In genomic region chr19:10419646-10420443, GRCh38 we compare ENCODE assay signal across 1 cellular context.
TF ChIP-seq lines count a peak whose summit lies in the region.

No MANE protein-coding gene starts in this region.

TF ChIP-seq in K562, 482 proteins besides CTCF, POLR2A, EP300 and RAD21 (continued from another document and continues in another):
- TF ChIP-seq, protein P1, sequence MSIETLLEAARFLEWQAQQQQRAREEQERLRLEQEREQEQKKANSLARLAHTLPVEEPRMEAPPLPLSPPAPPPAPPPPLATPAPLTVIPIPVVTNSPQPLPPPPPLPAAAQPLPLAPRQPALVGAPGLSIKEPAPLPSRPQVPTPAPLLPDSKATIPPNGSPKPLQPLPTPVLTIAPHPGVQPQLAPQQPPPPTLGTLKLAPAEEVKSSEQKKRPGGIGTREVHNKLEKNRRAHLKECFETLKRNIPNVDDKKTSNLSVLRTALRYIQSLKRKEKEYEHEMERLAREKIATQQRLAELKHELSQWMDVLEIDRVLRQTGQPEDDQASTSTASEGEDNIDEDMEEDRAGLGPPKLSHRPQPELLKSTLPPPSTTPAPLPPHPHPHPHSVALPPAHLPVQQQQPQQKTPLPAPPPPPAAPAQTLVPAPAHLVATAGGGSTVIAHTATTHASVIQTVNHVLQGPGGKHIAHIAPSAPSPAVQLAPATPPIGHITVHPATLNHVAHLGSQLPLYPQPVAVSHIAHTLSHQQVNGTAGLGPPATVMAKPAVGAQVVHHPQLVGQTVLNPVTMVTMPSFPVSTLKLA (conservative IDR thresholded peaks at IDR 0.05): peak; percentile 100
- no peak for TF ChIP-seq HDAC8 (tag; IDR thresholded peaks at IDR 0.05)
- TF ChIP-seq ELF4 (CRISPR knock-in tag; IDR thresholded peaks at IDR 0.05): no peak
- TF ChIP-seq, protein P2, sequence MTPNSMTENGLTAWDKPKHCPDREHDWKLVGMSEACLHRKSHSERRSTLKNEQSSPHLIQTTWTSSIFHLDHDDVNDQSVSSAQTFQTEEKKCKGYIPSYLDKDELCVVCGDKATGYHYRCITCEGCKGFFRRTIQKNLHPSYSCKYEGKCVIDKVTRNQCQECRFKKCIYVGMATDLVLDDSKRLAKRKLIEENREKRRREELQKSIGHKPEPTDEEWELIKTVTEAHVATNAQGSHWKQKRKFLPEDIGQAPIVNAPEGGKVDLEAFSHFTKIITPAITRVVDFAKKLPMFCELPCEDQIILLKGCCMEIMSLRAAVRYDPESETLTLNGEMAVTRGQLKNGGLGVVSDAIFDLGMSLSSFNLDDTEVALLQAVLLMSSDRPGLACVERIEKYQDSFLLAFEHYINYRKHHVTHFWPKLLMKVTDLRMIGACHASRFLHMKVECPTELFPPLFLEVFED (CRISPR knock-in tag; conservative IDR thresholded peaks at IDR 0.05): no peak
- no peak for TF ChIP-seq ILF3 (IDR thresholded peaks at IDR 0.05; ENCODE audit: borderline replicate concordance)
- no peak for TF ChIP-seq COPS2 (conservative IDR thresholded peaks at IDR 0.05)
- no peak for TF ChIP-seq MAFK (IDR thresholded peaks at IDR 0.05; ENCODE audit: low read length)
- no peak for TF ChIP-seq RBM15 (IDR thresholded peaks at IDR 0.05; ENCODE audit: insufficient read depth, low read length)
- no peak for TF ChIP-seq MAFG (tag; conservative IDR thresholded peaks at IDR 0.05)
- 0 out of 2 replicates have a peak, but pooled peaks have one; percentile 36 for TF ChIP-seq HNRNPL (IDR thresholded peaks at IDR 0.05; ENCODE audit: low read depth, low read length)
- no peak for TF ChIP-seq ZNF696 (CRISPR knock-in tag; conservative IDR thresholded peaks at IDR 0.05)
- TF ChIP-seq, protein P3, sequence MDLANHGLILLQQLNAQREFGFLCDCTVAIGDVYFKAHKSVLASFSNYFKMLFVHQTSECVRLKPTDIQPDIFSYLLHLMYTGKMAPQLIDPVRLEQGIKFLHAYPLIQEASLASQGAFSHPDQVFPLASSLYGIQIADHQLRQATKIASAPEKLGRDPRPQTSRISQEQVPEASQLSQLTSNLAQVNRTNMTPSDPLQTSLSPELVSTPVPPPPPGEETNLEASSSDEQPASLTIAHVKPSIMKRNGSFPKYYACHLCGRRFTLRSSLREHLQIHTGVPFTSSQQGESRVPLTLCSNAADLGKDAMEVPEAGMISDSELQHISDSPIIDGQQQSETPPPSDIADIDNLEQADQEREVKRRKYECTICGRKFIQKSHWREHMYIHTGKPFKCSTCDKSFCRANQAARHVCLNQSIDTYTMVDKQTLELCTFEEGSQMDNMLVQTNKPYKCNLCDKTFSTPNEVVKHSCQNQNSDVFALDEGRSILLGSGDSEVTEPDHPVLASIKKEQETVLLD (IDR thresholded peaks at IDR 0.05): peak; percentile 65
- no peak for TF ChIP-seq CBX8 (IDR thresholded peaks at IDR 0.05; ENCODE audit: borderline replicate concordance, extremely low read depth, low read depth, low read length, poor library complexity, severe bottlenecking)
- TF ChIP-seq ZNF146 (CRISPR knock-in tag; IDR thresholded peaks at IDR 0.05; ENCODE audit: unreplicated experiment): no peak
- TF ChIP-seq ZBTB40 (IDR thresholded peaks at IDR 0.05): peak; percentile 61; the same call in 1 of the 2 replicates
- no peak for TF ChIP-seq ZBTB40 (CRISPR knock-in tag; IDR thresholded peaks at IDR 0.05)
- no peak for TF ChIP-seq TRIM25 (IDR thresholded peaks at IDR 0.05; ENCODE audit: borderline replicate concordance)
- TF ChIP-seq FOXK2 (conservative IDR thresholded peaks at IDR 0.05 in 1 of 2, IDR thresholded peaks at IDR 0.05 in 1 of 2; ENCODE audit: low read depth in 2 of 2): peak; percentile 96 to 98
- no peak for TF ChIP-seq ZNF140 (CRISPR knock-in tag; IDR thresholded peaks at IDR 0.05)
- no peak for TF ChIP-seq MEF2A (IDR thresholded peaks at IDR 0.05; ENCODE audit: control insufficient read depth, low read depth, low read length)
- no peak; the same call in 1 of the 2 replicates for TF ChIP-seq ZNF232 (CRISPR knock-in tag; IDR thresholded peaks at IDR 0.05)
- TF ChIP-seq, protein P4, sequence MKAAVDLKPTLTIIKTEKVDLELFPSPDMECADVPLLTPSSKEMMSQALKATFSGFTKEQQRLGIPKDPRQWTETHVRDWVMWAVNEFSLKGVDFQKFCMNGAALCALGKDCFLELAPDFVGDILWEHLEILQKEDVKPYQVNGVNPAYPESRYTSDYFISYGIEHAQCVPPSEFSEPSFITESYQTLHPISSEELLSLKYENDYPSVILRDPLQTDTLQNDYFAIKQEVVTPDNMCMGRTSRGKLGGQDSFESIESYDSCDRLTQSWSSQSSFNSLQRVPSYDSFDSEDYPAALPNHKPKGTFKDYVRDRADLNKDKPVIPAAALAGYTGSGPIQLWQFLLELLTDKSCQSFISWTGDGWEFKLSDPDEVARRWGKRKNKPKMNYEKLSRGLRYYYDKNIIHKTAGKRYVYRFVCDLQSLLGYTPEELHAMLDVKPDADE (conservative IDR thresholded peaks at IDR 0.05; ENCODE audit: control insufficient read depth, low read depth, low read length): peak; percentile 90; the same call in 1 of the 2 replicates
- peak; percentile 40 for TF ChIP-seq SP1 (CRISPR knock-in tag; IDR thresholded peaks at IDR 0.05)
- no peak for TF ChIP-seq GABPB2 (CRISPR knock-in tag; conservative IDR thresholded peaks at IDR 0.05)
- TF ChIP-seq SRSF1 (IDR thresholded peaks at IDR 0.05; ENCODE audit: low read depth, low read length): no peak
- no peak for TF ChIP-seq TCF7L2 (IDR thresholded peaks at IDR 0.05; ENCODE audit: low read depth, low read length)
- TF ChIP-seq USF2 (CRISPR knock-in tag; IDR thresholded peaks at IDR 0.05): peak; percentile 70
- peak; percentile 97 for TF ChIP-seq MYC (IDR thresholded peaks at IDR 0.05; ENCODE audit: low read depth, low read length)
- peak; percentile 91 for TF ChIP-seq MYC (CRISPR knock-in tag; IDR thresholded peaks at IDR 0.05; ENCODE audit: borderline replicate concordance, low read depth)
- TF ChIP-seq ZNF384 (IDR thresholded peaks at IDR 0.05; ENCODE audit: low read depth, low read length): no peak
- peak; percentile 69 for TF ChIP-seq LCOR (CRISPR knock-in tag; IDR thresholded peaks at IDR 0.05)
- TF ChIP-seq, protein P5, sequence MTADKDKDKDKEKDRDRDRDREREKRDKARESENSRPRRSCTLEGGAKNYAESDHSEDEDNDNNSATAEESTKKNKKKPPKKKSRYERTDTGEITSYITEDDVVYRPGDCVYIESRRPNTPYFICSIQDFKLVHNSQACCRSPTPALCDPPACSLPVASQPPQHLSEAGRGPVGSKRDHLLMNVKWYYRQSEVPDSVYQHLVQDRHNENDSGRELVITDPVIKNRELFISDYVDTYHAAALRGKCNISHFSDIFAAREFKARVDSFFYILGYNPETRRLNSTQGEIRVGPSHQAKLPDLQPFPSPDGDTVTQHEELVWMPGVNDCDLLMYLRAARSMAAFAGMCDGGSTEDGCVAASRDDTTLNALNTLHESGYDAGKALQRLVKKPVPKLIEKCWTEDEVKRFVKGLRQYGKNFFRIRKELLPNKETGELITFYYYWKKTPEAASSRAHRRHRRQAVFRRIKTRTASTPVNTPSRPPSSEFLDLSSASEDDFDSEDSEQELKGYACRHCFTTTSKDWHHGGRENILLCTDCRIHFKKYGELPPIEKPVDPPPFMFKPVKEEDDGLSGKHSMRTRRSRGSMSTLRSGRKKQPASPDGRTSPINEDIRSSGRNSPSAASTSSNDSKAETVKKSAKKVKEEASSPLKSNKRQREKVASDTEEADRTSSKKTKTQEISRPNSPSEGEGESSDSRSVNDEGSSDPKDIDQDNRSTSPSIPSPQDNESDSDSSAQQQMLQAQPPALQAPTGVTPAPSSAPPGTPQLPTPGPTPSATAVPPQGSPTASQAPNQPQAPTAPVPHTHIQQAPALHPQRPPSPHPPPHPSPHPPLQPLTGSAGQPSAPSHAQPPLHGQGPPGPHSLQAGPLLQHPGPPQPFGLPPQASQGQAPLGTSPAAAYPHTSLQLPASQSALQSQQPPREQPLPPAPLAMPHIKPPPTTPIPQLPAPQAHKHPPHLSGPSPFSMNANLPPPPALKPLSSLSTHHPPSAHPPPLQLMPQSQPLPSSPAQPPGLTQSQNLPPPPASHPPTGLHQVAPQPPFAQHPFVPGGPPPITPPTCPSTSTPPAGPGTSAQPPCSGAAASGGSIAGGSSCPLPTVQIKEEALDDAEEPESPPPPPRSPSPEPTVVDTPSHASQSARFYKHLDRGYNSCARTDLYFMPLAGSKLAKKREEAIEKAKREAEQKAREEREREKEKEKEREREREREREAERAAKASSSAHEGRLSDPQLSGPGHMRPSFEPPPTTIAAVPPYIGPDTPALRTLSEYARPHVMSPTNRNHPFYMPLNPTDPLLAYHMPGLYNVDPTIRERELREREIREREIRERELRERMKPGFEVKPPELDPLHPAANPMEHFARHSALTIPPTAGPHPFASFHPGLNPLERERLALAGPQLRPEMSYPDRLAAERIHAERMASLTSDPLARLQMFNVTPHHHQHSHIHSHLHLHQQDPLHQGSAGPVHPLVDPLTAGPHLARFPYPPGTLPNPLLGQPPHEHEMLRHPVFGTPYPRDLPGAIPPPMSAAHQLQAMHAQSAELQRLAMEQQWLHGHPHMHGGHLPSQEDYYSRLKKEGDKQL (CRISPR knock-in tag; IDR thresholded peaks at IDR 0.05; ENCODE audit: borderline replicate concordance): no peak
- peak; percentile 92 for TF ChIP-seq USF1 (CRISPR knock-in tag; IDR thresholded peaks at IDR 0.05)
- TF ChIP-seq NR2C1 (IDR thresholded peaks at IDR 0.05): no peak
- no peak for TF ChIP-seq NR2C1 (tag; IDR thresholded peaks at IDR 0.05)
